Comparison of ENCODE assay signal across 8 cellular contexts in the genomic region with DNA sequence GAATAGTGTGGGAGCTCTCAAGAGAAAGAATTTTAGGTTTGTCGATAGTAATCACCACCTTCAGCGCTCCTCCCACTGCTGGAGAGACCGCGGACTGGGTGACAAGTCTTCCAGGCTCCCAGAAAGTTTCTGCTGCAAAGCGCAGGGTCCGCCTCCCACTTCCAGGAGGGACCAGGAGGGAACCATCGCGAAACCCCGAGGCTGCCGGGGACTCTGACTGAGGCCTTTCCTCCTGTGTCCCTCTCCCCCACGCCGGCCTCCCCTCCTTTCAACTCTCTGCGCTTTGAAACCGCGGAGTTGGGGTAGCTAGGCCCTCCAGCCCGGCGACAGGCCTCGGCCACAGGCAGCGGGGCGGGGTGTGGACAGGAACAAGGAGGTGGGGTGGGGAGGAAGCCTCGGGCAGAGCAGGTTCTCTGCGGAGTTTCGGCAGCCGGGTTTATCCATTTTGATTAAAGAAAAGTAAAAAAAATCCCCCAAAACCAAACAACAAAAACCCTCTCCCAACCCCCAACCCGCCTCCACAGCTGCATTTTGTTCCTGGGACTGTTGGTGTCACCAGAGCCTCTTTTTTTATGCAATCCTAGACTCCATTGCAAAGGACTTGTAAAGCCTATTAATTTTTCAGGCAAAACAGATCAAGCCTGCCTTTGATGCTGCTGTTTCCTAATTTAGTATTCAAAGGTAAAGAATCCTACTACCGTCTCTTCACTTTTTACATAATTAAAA. TPM values are rescaled to one million over a fixed set of nuclear protein-coding genes. Genes with fewer than 3 reads are reported as not detected.
A peak's percentile ranks its signal among the peaks of the same experiment; 100 is the strongest.
DNase-seq lines count a peak whose midpoint lies in the region; ATAC-seq, FAIRE-seq and TF ChIP-seq lines count a peak whose summit lies in the region.

No MANE protein-coding gene starts in this region.

- H3K27ac Mint-ChIP-seq in Caco-2 (ENCODE audit: unreplicated experiment): no peak overlapping the region
- peak overlapping the region; percentile 68 for H3K27ac Mint-ChIP-seq in activated CD4-positive, alpha-beta T cell treated with anti-CD3 and anti-CD28 coated beads, Interleukin-2, amount 10 ng/mL, durations not matched to agents 24 days and 14 days

- no peak overlapping the region for H3K27ac ChIP-seq in HepG2 (ENCODE audit: extremely low read length, insufficient read depth, low read length)

- TF ChIP-seq RAD21 in HepG2 (CRISPR knock-in tag; IDR thresholded peaks at IDR 0.05): no peak

- in situ Hi-C loops in HepG2 (cut with HindIII; ENCODE audit: extremely low pct_ligation_motif_present, low pct_unique_long_range_greater_than_20kb): loop anchor here (25.0 kb wide), 3 partner anchors 579 to 1454 kb away; no protein-coding TSS in a partner anchor

- intact Hi-C loops in Caco-2 (cut with micrococcal nuclease; ENCODE audit: unreplicated experiment) (loop anchor here (1.0 to 10.0 kb wide), 7 partner anchors 84 to 1469 kb away; a partner anchor contains a TSS), HepG2 (cut with micrococcal nuclease; ENCODE audit: unreplicated experiment) (loop anchor here (5.0 kb wide), 1 partner anchor 314 kb away; a partner anchor contains a TSS)
- intact Hi-C loops in activated CD4-positive, alpha-beta T cell treated with anti-CD3 and anti-CD28 coated beads, Interleukin-2, amount 10 ng/mL, durations not matched to agents 24 days and 14 days (cut with micrococcal nuclease): loop anchor here (2.0 to 10.0 kb wide), 6 partner anchors 156 to 1969 kb away; a partner anchor contains a TSS

- H3K36me3 ChIP-seq in Caco-2 (ENCODE audit: control insufficient read depth, insufficient read depth, low read length) (no peaks in the 10 kb centered on the region), HepG2 (replicated peaks in 1 of 2; ENCODE audit: control insufficient read depth in 1 of 2, insufficient read depth in 2 of 2, low read length in 2 of 2) (no peaks in the 10 kb centered on the region)

- no peak for FAIRE-seq in HepG2 (lab: Jason Lieb, UNC)

- H3K4me1 ChIP-seq in Caco-2: peaks cover 6% of the 10 kb centered on the region; the same call in 1 of the 2 replicates
- H3K4me1 ChIP-seq in HepG2 (ENCODE audit: insufficient read depth, low read length): peaks cover 42% of the 10 kb centered on the region

- BruUV-seq in Caco-2 (replicated peaks; lab: Mats Ljungman, UMichigan) (no TSS peak), HepG2 (replicated peaks; lab: Mats Ljungman, UMichigan) (no TSS peak)

- TF ChIP-seq POLR2A in HepG2 (IDR thresholded peaks at IDR 0.05; ENCODE audit: insufficient read depth in 1 of 2, low read depth in 2 of 2, low read length in 2 of 2): no peak

- DNase-seq in Caco-2 (peak in 1 of 2 experiments; percentile 49), NCI-H1930 (lab: John Stamatoyannopoulos, UW) (peak; percentile 17 to 36), dermis blood vessel endothelial cell (peak; percentile 60), HepG2 (ENCODE audit: low spot score) (no peak)
- DNase-seq in activated CD4-positive, alpha-beta T cell treated with anti-CD3 and anti-CD28 coated beads, Interleukin-2, amount 10 ng/mL, durations not matched to agents 24 days and 14 days: peak; percentile 86
- peak; percentile 54 for DNase-seq in stimulated activated CD4-positive, alpha-beta T cell treated with anti-CD3 and anti-CD28 coated beads, Interleukin-4, amount 100 ng/mL, for 1 hour

- CTCF ChIA-PET in Caco-2 (lab: Charles Lee): interaction anchor here (1.0 to 1.3 kb wide), 4 partner anchors 10 to 1469 kb away, joined by 3 to 8 read pairs (median 6); no protein-coding TSS in a partner anchor
- CTCF ChIA-PET in HepG2 (lab: Yijun Ruan, JAX; ENCODE audit: low intra/inter-chr PET ratio, low total read pairs): no interaction called here

- no peak overlapping the region for H3K9ac ChIP-seq in HepG2 (ENCODE audit: insufficient read depth, low read depth, low read length)

- H3K9me3 ChIP-seq in Caco-2: no peaks in the 10 kb centered on the region
- no peaks in the 10 kb centered on the region for H3K9me3 ChIP-seq in HepG2 (ENCODE audit: low read length)

- TF ChIP-seq CTCF in Caco-2 (IDR thresholded peaks at IDR 0.05; ENCODE audit: insufficient read depth in 1 of 2, low read depth in 1 of 2, low read length in 1 of 2, severe bottlenecking in 1 of 2, unreplicated experiment in 1 of 2): peak in 1 of 2 experiments; percentile 35
- TF ChIP-seq CTCF in HepG2 (CRISPR knock-in tag; IDR thresholded peaks at IDR 0.05): peak; percentile 39

- no peak overlapping the region for H3K4me2 ChIP-seq in HepG2 (ENCODE audit: low read depth, low read length)

- H3K79me2 ChIP-seq in HepG2 (ENCODE audit: insufficient read depth, low read length): no peaks in the 10 kb centered on the region

- H3K36me3 Mint-ChIP-seq in Caco-2 (ENCODE audit: insufficient read depth, unreplicated experiment): no peaks in the 10 kb centered on the region
- no peaks in the 10 kb centered on the region for H3K36me3 Mint-ChIP-seq in activated CD4-positive, alpha-beta T cell treated with anti-CD3 and anti-CD28 coated beads, Interleukin-2, amount 10 ng/mL, durations not matched to agents 24 days and 14 days (ENCODE audit: low read depth)

- no peaks in the 10 kb centered on the region for H3K9me3 Mint-ChIP-seq in Caco-2 (ENCODE audit: unreplicated experiment)
- no peaks in the 10 kb centered on the region for H3K9me3 Mint-ChIP-seq in activated CD4-positive, alpha-beta T cell treated with anti-CD3 and anti-CD28 coated beads, Interleukin-2, amount 10 ng/mL, durations not matched to agents 24 days and 14 days

- TF ChIP-seq EP300 in HepG2 (IDR thresholded peaks at IDR 0.05; ENCODE audit: low read depth in 2 of 2, low read length in 2 of 2): no peak
- TF ChIP-seq EP300 in HepG2 (CRISPR knock-in tag; IDR thresholded peaks at IDR 0.05; ENCODE audit: borderline replicate concordance): no peak

- H3K4me3 Mint-ChIP-seq in Caco-2 (ENCODE audit: unreplicated experiment): peak overlapping the region; percentile 72
- H3K4me3 Mint-ChIP-seq in activated CD4-positive, alpha-beta T cell treated with anti-CD3 and anti-CD28 coated beads, Interleukin-2, amount 10 ng/mL, durations not matched to agents 24 days and 14 days: peak overlapping the region; percentile 75

- H3K4me3 ChIP-seq in Caco-2 (ENCODE audit: low read depth, low read length) (peak overlapping the region; percentile 52), HepG2 (replicated peaks in 1 of 3; ENCODE audit: insufficient read depth in 1 of 3, low read depth in 2 of 3, low read length in 3 of 3) (no peak overlapping the region)

- H3K27me3 ChIP-seq in Caco-2 (replicated peaks; ENCODE audit: control insufficient read depth, insufficient read depth, low read length): no peaks in the 10 kb centered on the region
- no peaks in the 10 kb centered on the region for H3K27me3 ChIP-seq in HepG2 (ENCODE audit: control insufficient read depth in 1 of 2, insufficient read depth in 2 of 2, low read length in 2 of 2)

- H3K4me1 Mint-ChIP-seq in Caco-2 (ENCODE audit: low read depth, unreplicated experiment): peaks cover 14% of the 10 kb centered on the region
- H3K4me1 Mint-ChIP-seq in activated CD4-positive, alpha-beta T cell treated with anti-CD3 and anti-CD28 coated beads, Interleukin-2, amount 10 ng/mL, durations not matched to agents 24 days and 14 days: peaks cover 35% of the 10 kb centered on the region

- H3K27me3 Mint-ChIP-seq in Caco-2 (ENCODE audit: insufficient read depth, unreplicated experiment): no peaks in the 10 kb centered on the region
- peaks cover 21% of the 10 kb centered on the region for H3K27me3 Mint-ChIP-seq in activated CD4-positive, alpha-beta T cell treated with anti-CD3 and anti-CD28 coated beads, Interleukin-2, amount 10 ng/mL, durations not matched to agents 24 days and 14 days

- 90% methylated on average over 18 of the region's 26 CpGs for whole genome bisulfite sequencing in HepG2 (ENCODE audit: low lambda C conversion rate)

- POLR2A ChIA-PET in Caco-2 (lab: Charles Lee) (no interaction called here), HepG2 (lab: Yijun Ruan, JAX) (no interaction called here)

- no peaks in the 10 kb centered on the region for H4K20me1 ChIP-seq in HepG2 (ENCODE audit: insufficient read depth, low read length)

- H2AFZ ChIP-seq in HepG2 (ENCODE audit: low read length): no peak overlapping the region

- ATAC-seq in GM21737 (IDR thresholded peaks at IDR 0.05; ENCODE audit: unreplicated experiment) (peak; percentile 54), HepG2 (no peak), GM21515 (IDR thresholded peaks at IDR 0.05; ENCODE audit: unreplicated experiment) (no peak)

TF ChIP-seq in HepG2, 621 proteins besides CTCF, POLR2A, EP300 and RAD21:
- TF ChIP-seq ZNF256 (CRISPR knock-in tag; conservative IDR thresholded peaks at IDR 0.05) (no peak), ZNF674 (CRISPR knock-in tag; IDR thresholded peaks at IDR 0.05; ENCODE audit: low read depth) (no peak), STAG1 (CRISPR knock-in tag; IDR thresholded peaks at IDR 0.05) (peak; percentile 36; the same call in 1 of the 2 replicates), ZNF878 (CRISPR knock-in tag; IDR thresholded peaks at IDR 0.05) (no peak)

RNA-seq across cellular contexts. Expression of a gene that starts 51.9 kb away (rescaled TPM):
- total RNA-seq in Caco-2 (2022) (2.1 and 2.6 TPM in 2 replicates), dermis blood vessel endothelial cell (1.2 and 2.5 TPM in 2 replicates), HepG2 (2016; rRNA removed; fragmentation: Illumina TruSeq; extraction: Trizol) (9.6 and 14.5 TPM in 2 replicates)
- 2.6 and 3.5 TPM in 2 replicates for total RNA-seq in activated CD4-positive, alpha-beta T cell treated with anti-CD3 and anti-CD28 coated beads, Interleukin-2, amount 10 ng/mL, durations not matched to agents 24 days and 14 days
- 2.0 and 2.9 TPM in 2 replicates for total RNA-seq in HepG2 (2016; cell fraction: cytosol; rRNA removed; fragmentation: Illumina TruSeq; extraction: Trizol; ENCODE audit: low read depth)
- total RNA-seq in HepG2 (2016; cell fraction: insoluble cytoplasmic fraction; rRNA removed; fragmentation: Illumina TruSeq; extraction: Trizol): 9.5 and 15.4 TPM in 2 replicates
- total RNA-seq in HepG2 (2016; cell fraction: membrane; rRNA removed; fragmentation: Illumina TruSeq; extraction: Trizol): 3.3 and 3.6 TPM in 2 replicates
- total RNA-seq in HepG2 (2016; cell fraction: nucleus; rRNA removed; fragmentation: Illumina TruSeq; extraction: Trizol): 6.5 and 8.3 TPM in 2 replicates
- polyA plus RNA-seq in HepG2 (2011; rRNA removed): 10.7 and 12.7 TPM in 2 replicates
- polyA plus RNA-seq in HepG2 (2011; cell fraction: cytosol; rRNA removed): 5.3 and 10.1 TPM in 2 replicates
- polyA plus RNA-seq in HepG2 (2011; cell fraction: nucleus; rRNA removed): 10.8 and 13.7 TPM in 2 replicates
- 13.3 and 18.6 TPM in 2 replicates for polyA plus RNA-seq in HepG2 (2012)
- 2.8 and 3.7 TPM in 2 replicates for polyA plus RNA-seq in HepG2 (2016; cell fraction: cytosol; fragmentation: Illumina TruSeq; extraction: Trizol; ENCODE audit: low read depth)
- 21.4 and 21.5 TPM in 2 replicates for polyA plus RNA-seq in HepG2 (2016; cell fraction: insoluble cytoplasmic fraction; fragmentation: Illumina TruSeq; extraction: Trizol; ENCODE audit: low read depth)
- 4.2 and 5.1 TPM in 2 replicates for polyA plus RNA-seq in HepG2 (2016; cell fraction: membrane; fragmentation: Illumina TruSeq; extraction: Trizol; ENCODE audit: low read depth)
- polyA plus RNA-seq in HepG2 (2016; cell fraction: nucleus; fragmentation: Illumina TruSeq; extraction: Trizol; ENCODE audit: insufficient read depth, low read depth): 12.2 and 12.3 TPM in 2 replicates
- 1.0 and 3.9 TPM in 2 replicates for polyA minus RNA-seq in HepG2 (2011; rRNA and poly(A)+ RNA removed; ENCODE audit: low replicate concordance)
- polyA minus RNA-seq in HepG2 (2011; cell fraction: cytosol; rRNA and poly(A)+ RNA removed): 4.7 and 5.9 TPM in 2 replicates
- 18.8 and 21.1 TPM in 2 replicates for polyA minus RNA-seq in HepG2 (2011; cell fraction: nucleus; rRNA and poly(A)+ RNA removed)
